Comparison of ENCODE assay signal across 8 cellular contexts in the genomic region with DNA sequence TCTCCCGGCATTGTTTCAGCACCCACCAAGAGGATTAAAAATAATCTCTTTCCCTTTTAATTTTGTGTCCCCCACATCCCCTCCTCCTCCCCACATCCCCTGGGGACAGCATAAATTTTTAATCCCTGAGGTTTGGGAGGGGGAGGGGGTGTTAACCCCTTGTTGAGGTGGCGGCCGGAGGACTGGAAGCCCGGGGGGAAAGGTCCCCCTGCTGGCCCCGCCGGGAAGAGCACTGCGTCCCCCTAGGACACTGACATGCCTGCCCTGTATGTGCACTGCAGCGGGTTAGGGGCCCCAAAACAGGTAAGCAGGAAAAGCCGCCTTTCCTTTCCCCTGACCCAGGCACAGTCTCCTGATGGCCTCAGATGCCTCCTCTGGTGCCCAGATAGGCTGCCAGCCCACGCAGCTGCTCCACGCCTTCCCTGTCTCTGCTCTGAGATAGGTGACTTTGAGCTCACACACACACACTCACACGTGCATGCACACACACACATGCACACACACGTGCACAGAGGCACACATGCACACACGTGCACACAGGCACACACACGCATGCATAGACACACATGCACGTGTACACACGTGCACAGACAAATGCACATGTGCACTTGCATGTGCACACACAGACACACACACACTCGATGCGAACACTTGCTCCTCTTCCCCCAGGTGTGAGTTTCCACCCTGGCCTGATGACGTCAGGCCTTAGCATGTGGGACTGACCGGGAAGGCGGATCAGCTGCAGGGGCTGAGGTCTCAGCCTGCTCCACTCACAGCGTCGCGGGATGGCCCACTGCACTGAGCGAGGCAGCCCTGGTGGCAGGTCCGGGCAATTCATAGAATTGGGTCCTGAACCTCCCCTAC. TPM values are rescaled to one million over a fixed set of nuclear protein-coding genes. Genes with fewer than 3 reads are reported as not detected.
A peak's percentile ranks its signal among the peaks of the same experiment; 100 is the strongest.
DNase-seq lines count a peak whose midpoint lies in the region; ATAC-seq and TF ChIP-seq lines count a peak whose summit lies in the region.

No MANE protein-coding gene starts in this region.

- H3K27ac Mint-ChIP-seq in T-cell: no peak overlapping the region
- no peak overlapping the region for H3K27ac Mint-ChIP-seq in osteocyte (ENCODE audit: unreplicated experiment)

- ATAC-seq in HG03460 (IDR thresholded peaks at IDR 0.05; ENCODE audit: unreplicated experiment) (peak; percentile 72), T-cell (replicated peaks in 1 of 4) (peak in 2 of 4 experiments; percentile 40 to 49), GM21381 (IDR thresholded peaks at IDR 0.05; ENCODE audit: unreplicated experiment) (no peak)

- H3K4me3 ChIP-seq in epithelial cell of proximal tubule (ENCODE audit: low read depth, low read length): peak overlapping the region; percentile 28

- H3K4me1 Mint-ChIP-seq in T-cell: peaks cover 15 to 17% (median 16%) of the 10 kb centered on the region in 3 donors
- H3K4me1 Mint-ChIP-seq in osteocyte (ENCODE audit: unreplicated experiment): peaks cover 5% of the 10 kb centered on the region

- POLR2A ChIA-PET in GM10248 (lab: Yijun Ruan, JAX): no interaction called here
- POLR2A ChIA-PET in T-cell (lab: Charles Lee): interaction anchor here in 1 of 2 donors (0.5 kb wide), 1 partner anchor 189 kb away, joined by 4 read pairs; no protein-coding TSS in a partner anchor

- CTCF ChIA-PET in GM10248 (lab: Yijun Ruan, JAX): interaction anchor here (0.7 to 1.9 kb wide), 4 partner anchors 42 to 607 kb away, joined by 3 to 8 read pairs (median 3); no protein-coding TSS in a partner anchor
- CTCF ChIA-PET in T-cell (lab: Charles Lee): no interaction called here

- DNase-seq in GM10248 (ENCODE audit: extremely low spot score) (peak; percentile 76), T-cell (peak in 1 of 34 experiments; percentile 9), epithelial cell of proximal tubule (ENCODE audit: low read depth) (no peak), osteocyte (ENCODE audit: extremely low spot score, unreplicated experiment) (no peak), Ammon's horn (ENCODE audit: low spot score) (no peak), NCI-H510A treated with DMSO at 0.1 percent for 48 hours (lab: John Stamatoyannopoulos, UW) (no peak)

- TF ChIP-seq CTCF in GM10248 (IDR thresholded peaks at IDR 0.05; ENCODE audit: control extremely low read depth, extremely low read depth, low read depth, missing control alignments) (peak; percentile 59), epithelial cell of proximal tubule (conservative IDR thresholded peaks at IDR 0.05; ENCODE audit: low read depth, low read length) (peak; percentile 69), osteocyte (IDR thresholded peaks at IDR 0.05) (peak; percentile 73)

- H3K4me3 Mint-ChIP-seq in T-cell (peak overlapping the region; percentile 51 to 65 (median 61)), osteocyte (ENCODE audit: unreplicated experiment) (peak overlapping the region; percentile 50)

- H3K9me3 Mint-ChIP-seq in T-cell (no peaks in the 10 kb centered on the region), osteocyte (ENCODE audit: unreplicated experiment) (no peaks in the 10 kb centered on the region)

- no peaks in the 10 kb centered on the region for H3K36me3 Mint-ChIP-seq in T-cell
- H3K36me3 Mint-ChIP-seq in osteocyte (ENCODE audit: unreplicated experiment): no peaks in the 10 kb centered on the region

- H3K27me3 Mint-ChIP-seq in T-cell (peaks cover 61 to 78% of the 10 kb centered on the region in 2 donors), osteocyte (ENCODE audit: unreplicated experiment) (peaks cover 71% of the 10 kb centered on the region)

RNA-seq across cellular contexts. Expression of gene CNPY1, which starts 12.3 kb away (rescaled TPM):
- total RNA-seq in T-cell (not detected), epithelial cell of proximal tubule (not detected in 2 replicates), osteocyte (not detected in 2 replicates)
